8 cellular contexts compared by ENCODE assay signal in genomic region chr17:8109669-8110455, GRCh38. TPM values are rescaled to one million over a fixed set of nuclear protein-coding genes. Genes with fewer than 3 reads are reported as not detected.
A peak's percentile ranks its signal among the peaks of the same experiment; 100 is the strongest.
DNase-seq lines count a peak whose midpoint lies in the region; ATAC-seq, FAIRE-seq and TF ChIP-seq lines count a peak whose summit lies in the region.

No MANE protein-coding gene starts in this region.

- H3K27ac ChIP-seq in endothelial cell of umbilical vein (ENCODE audit: insufficient read depth, low read depth, low read length) (no peak overlapping the region), testis (no peak overlapping the region)

- peaks cover 0 to 9% of the 10 kb centered on the region in 2 donors for H3K4me1 Mint-ChIP-seq in natural killer cell treated with Interleukin-12 subunit alpha and Interleukin-12 subunit beta and Interleukin-15 and Interleukin-18, amount 100 ng/mL, for 72 hours (ENCODE audit: low read depth in 2 of 2)

- H4K20me1 ChIP-seq in endothelial cell of umbilical vein (replicated peaks; ENCODE audit: control insufficient read depth, extremely low read depth, insufficient read depth, low read length) = no peaks in the 10 kb centered on the region

- TF ChIP-seq POLR2A in endothelial cell of umbilical vein (IDR thresholded peaks at IDR 0.05; ENCODE audit: low read depth, low read length) (no peak), testis (IDR thresholded peaks at IDR 0.05) (no peak)

- dilution Hi-C loops in endothelial cell of umbilical vein (cut with MboI; ENCODE audit: extremely low pct_ligation_motif_present, low sequenced_read_pairs) = no loop called here

- H3K27me3 Mint-ChIP-seq in natural killer cell treated with Interleukin-12 subunit alpha and Interleukin-12 subunit beta and Interleukin-15 and Interleukin-18, amount 100 ng/mL, for 72 hours = peaks cover 39% of the 10 kb centered on the region in 2 donors

- H3K27ac Mint-ChIP-seq in natural killer cell treated with Interleukin-12 subunit alpha and Interleukin-12 subunit beta and Interleukin-15 and Interleukin-18, amount 100 ng/mL, for 72 hours = no peak overlapping the region

- no peaks in the 10 kb centered on the region for H3K9me1 ChIP-seq in endothelial cell of umbilical vein (replicated peaks; ENCODE audit: control insufficient read depth, extremely low read depth, insufficient read depth, low read length)

- peak; percentile 48 for FAIRE-seq in endothelial cell of umbilical vein (lab: Jason Lieb, UNC)

- intact Hi-C loops in endothelial cell of umbilical vein (cut with micrococcal nuclease) = loop anchor here (1.0 kb wide), 1 partner anchor 50 kb away; no protein-coding TSS in a partner anchor
- intact Hi-C loops in testis (cut with DNase I; ENCODE audit: low total_unique reads) = no loop called here

- H3K36me3 ChIP-seq in endothelial cell of umbilical vein (ENCODE audit: control insufficient read depth in 2 of 2, extremely low read depth in 1 of 2, insufficient read depth in 2 of 2, low read length in 2 of 2) (no peaks in the 10 kb centered on the region), testis (ENCODE audit: low read depth, missing control alignments) (no peaks in the 10 kb centered on the region)

- H3K4me1 ChIP-seq in endothelial cell of umbilical vein (ENCODE audit: control insufficient read depth, extremely low read depth, insufficient read depth, low read length) (no peaks in the 10 kb centered on the region), testis (peaks cover 7% of the 10 kb centered on the region)

- DNase-seq in NCI-H1694 treated with DMSO at 0.1 percent for 48 hours (lab: John Stamatoyannopoulos, UW) = peak; percentile 51
- DNase-seq in activated CD8-positive, alpha-beta memory T cell treated with anti-CD3 and anti-CD28 coated beads for 4 hours (ENCODE audit: low read depth in 2 of 2) = peak; percentile 55 to 67
- peak; percentile 28 for DNase-seq in endothelial cell of umbilical vein (ENCODE audit: low read depth, low spot score)
- DNase-seq in natural killer cell treated with Interleukin-12 subunit alpha and Interleukin-12 subunit beta and Interleukin-15 and Interleukin-18, amount 100 ng/mL, for 72 hours (ENCODE audit: low spot score) = peak; percentile 76
- peak; percentile 75 for DNase-seq in testis
- no peak for DNase-seq in middle frontal gyrus (ENCODE audit: extremely low spot score, low spot score)

- H3K9me3 ChIP-seq in endothelial cell of umbilical vein (replicated peaks; ENCODE audit: control insufficient read depth, insufficient read depth, low read length) (no peaks in the 10 kb centered on the region), testis (no peaks in the 10 kb centered on the region)

- no peaks in the 10 kb centered on the region for H3K79me2 ChIP-seq in endothelial cell of umbilical vein (ENCODE audit: control insufficient read depth, insufficient read depth, low read length)

- H3K27me3 ChIP-seq in endothelial cell of umbilical vein (ENCODE audit: control insufficient read depth in 2 of 2, insufficient read depth in 2 of 2, low read length in 2 of 2) = peaks cover 13 to 21% of the 10 kb centered on the region in 2 experiments
- no peaks in the 10 kb centered on the region for H3K27me3 ChIP-seq in testis

- H3K4me3 Mint-ChIP-seq in natural killer cell treated with Interleukin-12 subunit alpha and Interleukin-12 subunit beta and Interleukin-15 and Interleukin-18, amount 100 ng/mL, for 72 hours = no peak overlapping the region

- CTCF ChIA-PET in endothelial cell of umbilical vein (lab: Charles Lee) = interaction anchor here (0.9 to 13.7 kb wide), 9 partner anchors 9 to 50 kb away, joined by 3 to 191 read pairs (median 20); partner anchors contain the start of gene ALOX12B

- 0 to 7% methylated on average over 5 to 61 of the region's 61 CpGs for WGBS in testis, 2 donors

- POLR2A ChIA-PET in endothelial cell of umbilical vein (lab: Charles Lee) = no interaction called here

- TF ChIP-seq CTCF in GM12872 (IDR thresholded peaks at IDR 0.05; ENCODE audit: insufficient read depth, low read depth, low read length) (peak; percentile 96), endothelial cell of umbilical vein (IDR thresholded peaks at IDR 0.05; ENCODE audit: extremely low read depth in 1 of 2, insufficient read depth in 1 of 2, low read depth in 1 of 2, low read length in 2 of 2) (peak; percentile 92 to 93), testis (IDR thresholded peaks at IDR 0.05) (peak in 2 of 3 experiments; percentile 62 to 67)

- no peak overlapping the region for H2AFZ ChIP-seq in endothelial cell of umbilical vein (ENCODE audit: low read depth, low read length)

- H3K36me3 Mint-ChIP-seq in natural killer cell treated with Interleukin-12 subunit alpha and Interleukin-12 subunit beta and Interleukin-15 and Interleukin-18, amount 100 ng/mL, for 72 hours = no peaks in the 10 kb centered on the region

- H3K9me3 Mint-ChIP-seq in natural killer cell treated with Interleukin-12 subunit alpha and Interleukin-12 subunit beta and Interleukin-15 and Interleukin-18, amount 100 ng/mL, for 72 hours = no peaks in the 10 kb centered on the region

- no peak overlapping the region for H3K4me3 ChIP-seq in endothelial cell of umbilical vein (replicated peaks in 1 of 3; ENCODE audit: insufficient read depth in 1 of 3, low read depth in 1 of 3, low read length in 3 of 3)
- peak overlapping the region; percentile 18 to 32 for H3K4me3 ChIP-seq in testis

- ATAC-seq in natural killer cell treated with Interleukin-12 subunit alpha and Interleukin-12 subunit beta and Interleukin-15 and Interleukin-18, amount 100 ng/mL, for 72 hours = peak; percentile 79 to 86
- ATAC-seq in GM19023 (IDR thresholded peaks at IDR 0.05; ENCODE audit: unreplicated experiment) = no peak

- peak overlapping the region; percentile 16 for H3K4me2 ChIP-seq in endothelial cell of umbilical vein (ENCODE audit: insufficient read depth, low read length)

- BruUV-seq in endothelial cell of umbilical vein (replicated peaks; lab: Mats Ljungman, UMichigan) = no TSS peak

- no peak overlapping the region for H3K9ac ChIP-seq in endothelial cell of umbilical vein (replicated peaks; ENCODE audit: extremely low read depth, insufficient read depth, low read length)

RNA-seq across cellular contexts. Expression of gene ALOXE3, which starts 8.5 kb away (rescaled TPM):
- total RNA-seq in endothelial cell of umbilical vein (not detected in 2 replicates), testis (1 to 10 TPM; 2.2 to 4.3 TPM)
- polyA plus RNA-seq in endothelial cell of umbilical vein (0.01 TPM in 1 of 2 replicates, not detected in the other), testis (ENCODE audit: insufficient read depth, low read depth, low replicate concordance) (2.7 TPM)
- 0.06 TPM in 1 of 2 replicates, not detected in the other for polyA plus RNA-seq in endothelial cell of umbilical vein (2011; cell fraction: cytosol; rRNA removed)
- polyA plus RNA-seq in endothelial cell of umbilical vein (2011; cell fraction: nucleus; rRNA removed) = not detected in 2 replicates
- polyA plus RNA-seq in endothelial cell of umbilical vein (2012) = 0.07 and 0.11 TPM in 2 replicates
- polyA minus RNA-seq in endothelial cell of umbilical vein = not detected in 2 replicates
- 1.0 TPM for polyA minus RNA-seq in endothelial cell of umbilical vein (2011; cell fraction: cytosol; rRNA and poly(A)+ RNA removed)
- not detected in 2 replicates for polyA minus RNA-seq in endothelial cell of umbilical vein (2011; cell fraction: nucleus; rRNA and poly(A)+ RNA removed)
- total RNA-seq in natural killer cell treated with Interleukin-12 subunit alpha and Interleukin-12 subunit beta and Interleukin-15 and Interleukin-18, amount 100 ng/mL, for 72 hours = not detected

RNA-seq across cellular contexts. Expression of gene HES7, which starts 14.0 kb away (rescaled TPM):
- total RNA-seq in endothelial cell of umbilical vein (0.51 TPM in 1 of 2 replicates, not detected in the other), testis (under 1 TPM in 1 of 2 donors, not detected in 1; 0.31 TPM)
- polyA plus RNA-seq in endothelial cell of umbilical vein (0.19 and 0.33 TPM in 2 replicates), testis (ENCODE audit: insufficient read depth, low read depth, low replicate concordance) (0.25 TPM)
- polyA plus RNA-seq in endothelial cell of umbilical vein (2011; cell fraction: cytosol; rRNA removed) = not detected in 2 replicates
- 0.35 and 0.45 TPM in 2 replicates for polyA plus RNA-seq in endothelial cell of umbilical vein (2011; cell fraction: nucleus; rRNA removed)
- polyA plus RNA-seq in endothelial cell of umbilical vein (2012) = 0.50 and 0.56 TPM in 2 replicates
- polyA minus RNA-seq in endothelial cell of umbilical vein = not detected in 2 replicates
- 21.1 TPM for polyA minus RNA-seq in endothelial cell of umbilical vein (2011; cell fraction: cytosol; rRNA and poly(A)+ RNA removed)
- not detected in 2 replicates for polyA minus RNA-seq in endothelial cell of umbilical vein (2011; cell fraction: nucleus; rRNA and poly(A)+ RNA removed)
- total RNA-seq in natural killer cell treated with Interleukin-12 subunit alpha and Interleukin-12 subunit beta and Interleukin-15 and Interleukin-18, amount 100 ng/mL, for 72 hours = not detected

RNA-seq across cellular contexts. Expression of gene ALOX12B, which starts 22.3 kb away (rescaled TPM):
- total RNA-seq in endothelial cell of umbilical vein (not detected in 2 replicates), testis (under 1 TPM; 0.87 to 0.99 TPM)
- polyA plus RNA-seq in endothelial cell of umbilical vein (not detected in 2 replicates), testis (ENCODE audit: insufficient read depth, low read depth, low replicate concordance) (1.1 TPM)
- polyA plus RNA-seq in endothelial cell of umbilical vein (2011; cell fraction: cytosol; rRNA removed) = not detected in 2 replicates
- polyA plus RNA-seq in endothelial cell of umbilical vein (2011; cell fraction: nucleus; rRNA removed) = not detected in 2 replicates
- not detected in 2 replicates for polyA plus RNA-seq in endothelial cell of umbilical vein (2012)
- not detected in 2 replicates for polyA minus RNA-seq in endothelial cell of umbilical vein
- 1.6 TPM for polyA minus RNA-seq in endothelial cell of umbilical vein (2011; cell fraction: cytosol; rRNA and poly(A)+ RNA removed)
- not detected in 2 replicates for polyA minus RNA-seq in endothelial cell of umbilical vein (2011; cell fraction: nucleus; rRNA and poly(A)+ RNA removed)
- total RNA-seq in natural killer cell treated with Interleukin-12 subunit alpha and Interleukin-12 subunit beta and Interleukin-15 and Interleukin-18, amount 100 ng/mL, for 72 hours = under 1 TPM in 1 of 2 donors, not detected in 1; 0.62 TPM

RNA-seq across cellular contexts. Expression of gene PER1, which starts 42.3 kb away (rescaled TPM):
- total RNA-seq in endothelial cell of umbilical vein = 32.1 and 36.5 TPM in 2 replicates
- 12.1 and 13.6 TPM in 2 replicates for polyA plus RNA-seq in endothelial cell of umbilical vein
- polyA plus RNA-seq in endothelial cell of umbilical vein (2011; cell fraction: cytosol; rRNA removed) = 4.5 and 8.9 TPM in 2 replicates
- polyA plus RNA-seq in endothelial cell of umbilical vein (2011; cell fraction: nucleus; rRNA removed) = 62.6 and 82.7 TPM in 2 replicates
- polyA plus RNA-seq in endothelial cell of umbilical vein (2012) = 11.4 and 13.3 TPM in 2 replicates
- polyA minus RNA-seq in endothelial cell of umbilical vein = 22.8 and 40.7 TPM in 2 replicates
- 12.3 TPM for polyA minus RNA-seq in endothelial cell of umbilical vein (2011; cell fraction: cytosol; rRNA and poly(A)+ RNA removed)
- 49.0 and 77.9 TPM in 2 replicates for polyA minus RNA-seq in endothelial cell of umbilical vein (2011; cell fraction: nucleus; rRNA and poly(A)+ RNA removed)
- total RNA-seq in natural killer cell treated with Interleukin-12 subunit alpha and Interleukin-12 subunit beta and Interleukin-15 and Interleukin-18, amount 100 ng/mL, for 72 hours = 10 to 100 TPM; 16.9 to 42.7 TPM
- 100 to 1,000 TPM in 1 of 2 donors, 10 to 100 TPM in 1; 96.0 to 119 TPM for total RNA-seq in testis
- 55.1 TPM for polyA plus RNA-seq in testis (ENCODE audit: insufficient read depth, low read depth, low replicate concordance)

RNA-seq across cellular contexts. Expression of gene VAMP2, which starts 52.9 kb away (rescaled TPM):
- 31.7 and 35.9 TPM in 2 replicates for total RNA-seq in endothelial cell of umbilical vein
- polyA plus RNA-seq in endothelial cell of umbilical vein = 28.7 and 38.0 TPM in 2 replicates
- 28.5 and 29.9 TPM in 2 replicates for polyA plus RNA-seq in endothelial cell of umbilical vein (2011; cell fraction: cytosol; rRNA removed)
- polyA plus RNA-seq in endothelial cell of umbilical vein (2011; cell fraction: nucleus; rRNA removed) = 40.8 and 49.0 TPM in 2 replicates
- polyA plus RNA-seq in endothelial cell of umbilical vein (2012) = 26.6 and 29.8 TPM in 2 replicates
- polyA minus RNA-seq in endothelial cell of umbilical vein = 14.1 and 18.6 TPM in 2 replicates
- polyA minus RNA-seq in endothelial cell of umbilical vein (2011; cell fraction: cytosol; rRNA and poly(A)+ RNA removed) = 4.8 TPM
- 12.2 and 14.6 TPM in 2 replicates for polyA minus RNA-seq in endothelial cell of umbilical vein (2011; cell fraction: nucleus; rRNA and poly(A)+ RNA removed)
- 10 to 100 TPM; 54.6 to 73.0 TPM for total RNA-seq in natural killer cell treated with Interleukin-12 subunit alpha and Interleukin-12 subunit beta and Interleukin-15 and Interleukin-18, amount 100 ng/mL, for 72 hours
- total RNA-seq in testis = 10 to 100 TPM; 66.3 to 76.5 TPM
- polyA plus RNA-seq in testis (ENCODE audit: insufficient read depth, low read depth, low replicate concordance) = 116 TPM

Comparison
In these comparisons a context has a peak if more than half of its experiments do, and no peak if none do; other contexts are left out.
1. H3K4me3 ChIP-seq: peak in testis (2 of 2); none in endothelial cell of umbilical vein (0 of 3).
2. Peak in every context shown above with its lines, with median percentiles within 50 percentile points of each other: CTCF ChIP-seq.